In the genomic region with DNA sequence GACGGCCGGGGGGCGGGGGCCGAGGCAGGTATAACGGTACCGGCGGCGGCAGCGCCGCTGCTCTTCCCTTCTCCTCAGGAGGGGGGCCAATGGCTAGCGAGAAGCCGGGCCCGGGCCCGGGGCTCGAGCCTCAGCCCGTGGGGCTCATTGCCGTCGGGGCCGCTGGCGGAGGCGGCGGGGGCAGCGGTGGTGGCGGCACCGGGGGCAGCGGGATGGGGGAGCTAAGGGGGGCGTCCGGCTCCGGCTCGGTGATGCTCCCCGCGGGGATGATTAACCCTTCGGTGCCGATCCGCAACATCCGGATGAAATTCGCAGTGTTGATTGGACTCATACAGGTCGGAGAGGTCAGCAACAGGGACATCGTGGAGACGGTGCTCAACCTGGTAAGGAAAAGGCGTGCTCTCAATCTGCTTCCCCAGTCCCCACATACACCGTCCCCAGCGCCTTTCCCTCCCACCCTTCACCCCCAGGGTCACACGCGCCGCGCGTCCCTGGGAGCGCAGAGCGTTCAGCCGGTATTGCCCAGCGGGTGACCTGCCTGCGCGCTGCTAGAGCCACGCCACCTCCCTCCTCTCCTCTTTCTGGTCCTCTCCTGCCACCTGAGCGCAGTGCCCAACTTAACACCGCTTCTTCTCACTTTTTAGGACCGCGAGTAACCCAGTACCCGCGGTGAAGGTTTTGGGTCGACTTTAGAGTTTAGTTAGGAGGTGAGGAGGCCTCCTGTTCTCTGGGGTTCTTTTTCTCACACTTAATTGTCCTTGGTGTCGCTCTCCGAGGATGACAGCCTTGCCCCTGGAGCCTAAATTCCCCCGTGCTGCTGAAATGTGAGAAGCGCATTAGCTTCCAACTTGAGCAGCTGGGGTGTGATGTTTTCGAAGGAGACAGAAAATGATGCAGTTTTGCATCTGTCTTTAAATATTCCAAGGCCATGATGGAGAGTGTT, we compare ENCODE assay signal across 8 cellular contexts. TPM values are rescaled to one million over a fixed set of nuclear protein-coding genes. Genes with fewer than 3 reads are reported as not detected.
DNase-seq lines count a peak whose midpoint lies in the region; ATAC-seq and TF ChIP-seq lines count a peak whose summit lies in the region.

No MANE protein-coding gene starts in this region.

- H3K4me3 ChIP-seq in choroid plexus epithelial cell (ENCODE audit: low read depth, low read length) (peak overlapping the region; percentile 88), right lobe of liver (peak overlapping the region; percentile 69 to 75 (median 69)), suprapubic skin (peak overlapping the region; percentile 93)

- TF ChIP-seq POLR2A in right lobe of liver (IDR thresholded peaks at IDR 0.05): no peak
- TF ChIP-seq POLR2A in suprapubic skin (IDR thresholded peaks at IDR 0.05): no peak

- peak; percentile 2 for DNase-seq in stimulated activated CD4-positive, alpha-beta T cell treated with anti-CD3 and anti-CD28 coated beads, Interleukin-4, amount 100 ng/mL, for 1 hour
- DNase-seq in stimulated activated CD4-positive, alpha-beta T cell treated with anti-CD3 and anti-CD28 coated beads, Interleukin-4, amount 100 ng/mL, for 24 hours: no peak
- no peak for DNase-seq in choroid plexus epithelial cell (ENCODE audit: low read depth)
- DNase-seq in right lobe of liver: peak in 1 of 3 donors; percentile 32
- peak; percentile 49 to 77 for DNase-seq in suprapubic skin (ENCODE audit: low spot score in 2 of 2)

- H3K27me3 ChIP-seq in right lobe of liver (no peaks in the 10 kb centered on the region), suprapubic skin (peaks cover 22% of the 10 kb centered on the region)

- 5% methylated on average over 30 of the region's 67 CpGs for WGBS in right lobe of liver (ENCODE audit: insufficient coverage, low coverage, low lambda C conversion rate, missing lambda C conversion rate)
- 7% methylated on average over 23 of the region's 67 CpGs for WGBS in suprapubic skin

- H3K27ac ChIP-seq in right lobe of liver: peak overlapping the region in 1 of 3 donors; percentile 20
- H3K27ac ChIP-seq in suprapubic skin: peak overlapping the region; percentile 81

- no peaks in the 10 kb centered on the region for H3K9me3 ChIP-seq in right lobe of liver
- H3K9me3 ChIP-seq in suprapubic skin: no peaks in the 10 kb centered on the region

- no peak for TF ChIP-seq EP300 in suprapubic skin (IDR thresholded peaks at IDR 0.05)

- no peak for TF ChIP-seq CTCF in choroid plexus epithelial cell (conservative IDR thresholded peaks at IDR 0.05; ENCODE audit: low read depth, low read length)
- TF ChIP-seq CTCF in right lobe of liver (IDR thresholded peaks at IDR 0.05): no peak
- no peak for TF ChIP-seq CTCF in suprapubic skin (IDR thresholded peaks at IDR 0.05)

- ATAC-seq in HG03066 (IDR thresholded peaks at IDR 0.05; ENCODE audit: low read depth, unreplicated experiment) (peak; percentile 32), right lobe of liver (peak; percentile 33 to 61 (median 54)), GM18517 (IDR thresholded peaks at IDR 0.05; ENCODE audit: unreplicated experiment) (no peak)

- H3K36me3 ChIP-seq in right lobe of liver (no peaks in the 10 kb centered on the region), suprapubic skin (no peaks in the 10 kb centered on the region)

- intact Hi-C loops in right lobe of liver (cut with DNase I): no loop called here

- H3K4me1 ChIP-seq in right lobe of liver: no peaks in the 10 kb centered on the region
- H3K4me1 ChIP-seq in suprapubic skin: peaks cover 29% of the 10 kb centered on the region

TF ChIP-seq in PFSK-1, 5 proteins besides CTCF, POLR2A, EP300 and RAD21:
- TF ChIP-seq SIN3A (IDR thresholded peaks at IDR 0.05; ENCODE audit: borderline replicate concordance, insufficient read depth, low read length) (peak; percentile 15; the same call in 1 of the 2 replicates), POLR2AphosphoS5 (IDR thresholded peaks at IDR 0.05; ENCODE audit: low read depth, low read length) (no peak)

RNA-seq across cellular contexts. Expression of a gene that starts 0.9 kb away (rescaled TPM):
- polyA plus RNA-seq in PFSK-1 (2012; ENCODE audit: insufficient read length, low read depth): 3.1 TPM
- 1 to 10 TPM in 2 of 6 experiments, under 1 TPM in 4; 0.62 to 1.7 (median 0.75) TPM for total RNA-seq in right lobe of liver
- 1 to 10 TPM; 3.1 to 9.7 (median 4.1) TPM for total RNA-seq in suprapubic skin

Comparison
In these comparisons a context has a peak if more than half of its experiments do, and no peak if none do; other contexts are left out.
1. DNase-seq: peak in stimulated activated CD4-positive, alpha-beta T cell treated with anti-CD3 and anti-CD28 coated beads, Interleukin-4, amount 100 ng/mL, for 1 hour (single experiment) and suprapubic skin (2 of 2); none in stimulated activated CD4-positive, alpha-beta T cell treated with anti-CD3 and anti-CD28 coated beads, Interleukin-4, amount 100 ng/mL, for 24 hours (single experiment) and choroid plexus epithelial cell (single experiment).
2. Peak in every context shown above with its lines, with median percentiles within 50 percentile points of each other: H3K4me3 ChIP-seq.